ENCODE assay signal across 9 cellular contexts in genomic region chr17:54891176-54891821, GRCh38. TPM values are rescaled to one million over a fixed set of nuclear protein-coding genes. Genes with fewer than 3 reads are reported as not detected.
A peak's percentile ranks its signal among the peaks of the same experiment; 100 is the strongest.
DNase-seq lines count a peak whose midpoint lies in the region; ATAC-seq, FAIRE-seq and TF ChIP-seq lines count a peak whose summit lies in the region.
"Had no signal": no experiment of that assay in that cellular context is flagged by ENCODE, and none has a peak within 500 bp of the region (broad histone marks: within the 10 kb centered on the region; RNA-seq: fewer than 3 reads in every experiment).

No MANE protein-coding gene starts in this region.

- POLR2A ChIA-PET in AG04450 (lab: Yijun Ruan, JAX), result no interaction called here

- no peaks in the 10 kb centered on the region for H3K36me3 Mint-ChIP-seq in immature natural killer cell

- H3K27ac ChIP-seq in AG04450 (ENCODE audit: low read depth, low read length), result no peak overlapping the region
- H3K27ac ChIP-seq in VCaP, result no peak overlapping the region; the same call in 1 of the 2 replicates
- H3K27ac ChIP-seq in right cardiac atrium (ENCODE audit: low read length), result no peak overlapping the region
- H3K27ac ChIP-seq in transverse colon, result no peak overlapping the region

- DNase-seq in AG04450 (ENCODE audit: low read depth, low spot score) (peak; percentile 57), NCI-H1694 treated with DMSO at 0.1 percent for 48 hours (lab: John Stamatoyannopoulos, UW) (peak; percentile 81), right cardiac atrium (peak in 1 of 3 donors; percentile 28), transverse colon (no peak), GM12892 (ENCODE audit: insufficient read length) (no peak), immature natural killer cell (no peak)

- WGBS in right cardiac atrium, result 2% methylated on average over 1 of the region's 1 CpG
- 3% methylated on average over 1 of the region's 1 CpG; no CpG with 5 or more reads in 1 of the 2 donors for WGBS in transverse colon (ENCODE audit: low coverage in 1 of 2), 2 donors

- ATAC-seq in GM18868 (IDR thresholded peaks at IDR 0.05; ENCODE audit: unreplicated experiment) (peak; percentile 69), right cardiac atrium (peak; percentile 67 to 74)

- peaks cover 0 to 1% (median 0%) of the 10 kb centered on the region in 6 donors for H3K9me3 Mint-ChIP-seq in immature natural killer cell

- H3K4me1 Mint-ChIP-seq in immature natural killer cell, result no peaks in the 10 kb centered on the region

- in situ Hi-C loops in transverse colon (cut with MboI; ENCODE audit: low pct_ligation_motif_present in 1 of 4, low pct_unique_long_range_greater_than_20kb in 1 of 4, low sequenced_read_pairs in 3 of 4), result loop anchor here in 1 of 4 donors (25.0 kb wide), 1 partner anchor 1854 kb away; no protein-coding TSS in a partner anchor

- H3K27me3 ChIP-seq in AG04450 (ENCODE audit: control insufficient read depth, insufficient read depth, low read length), result no peaks in the 10 kb centered on the region
- H3K27me3 ChIP-seq in right cardiac atrium (ENCODE audit: control insufficient read depth, insufficient read depth), result no peaks in the 10 kb centered on the region
- H3K27me3 ChIP-seq in transverse colon, result no peaks in the 10 kb centered on the region

- no peak overlapping the region for H3K4me3 ChIP-seq in AG04450 (ENCODE audit: low read depth, low read length)
- no peak overlapping the region for H3K4me3 ChIP-seq in right cardiac atrium (ENCODE audit: low read length)
- H3K4me3 ChIP-seq in transverse colon, result no peak overlapping the region

- no peaks in the 10 kb centered on the region for H3K36me3 ChIP-seq in transverse colon

- TF ChIP-seq EP300 in transverse colon (IDR thresholded peaks at IDR 0.05; ENCODE audit: low read depth), result no peak

- peaks cover 0 to 2% (median 1%) of the 10 kb centered on the region in 3 donors for H3K27me3 Mint-ChIP-seq in immature natural killer cell (ENCODE audit: low read depth in 3 of 3)

- H3K9me3 ChIP-seq in AG04450 (ENCODE audit: control insufficient read depth, insufficient read depth, low read length) (no peaks in the 10 kb centered on the region), right cardiac atrium (ENCODE audit: control insufficient read depth, low read length) (no peaks in the 10 kb centered on the region), transverse colon (no peaks in the 10 kb centered on the region)

- CTCF ChIA-PET in AG04450 (lab: Charles Lee), result interaction anchor here (0.6 to 1.0 kb wide), 3 partner anchors 10 to 688 kb away, joined by 3 to 4 read pairs (median 4); no protein-coding TSS in a partner anchor

- H3K4me3 Mint-ChIP-seq in immature natural killer cell, result no peak overlapping the region

- H3K4me1 ChIP-seq in right cardiac atrium (ENCODE audit: control insufficient read depth, insufficient read depth, low read length), result no peaks in the 10 kb centered on the region
- H3K4me1 ChIP-seq in transverse colon, result no peaks in the 10 kb centered on the region

- intact Hi-C loops in right cardiac atrium (cut with DNase I), result no loop called here
- intact Hi-C loops in transverse colon (cut with DNase I; ENCODE audit: low total_unique reads), result no loop called here

- TF ChIP-seq POLR2A in transverse colon (IDR thresholded peaks at IDR 0.05) (no peak), GM12892 (IDR thresholded peaks at IDR 0.05; ENCODE audit: low read depth, low read length) (no peak)

- no peak overlapping the region for H3K27ac Mint-ChIP-seq in immature natural killer cell

- no peak for FAIRE-seq in GM12892 (lab: Jason Lieb, UNC)
- FAIRE-seq: colon had no signal

- TF ChIP-seq CTCF in AG04450 (IDR thresholded peaks at IDR 0.05; ENCODE audit: low read depth, low read length), result peak; percentile 56
- TF ChIP-seq CTCF in VCaP (conservative IDR thresholded peaks at IDR 0.05), result peak; percentile 71
- TF ChIP-seq CTCF in transverse colon (IDR thresholded peaks at IDR 0.05), result peak in 3 of 5 experiments; percentile 10 to 30 (median 23)

RNA-seq across cellular contexts. Expression of gene TOM1L1, which starts 9.4 kb away (rescaled TPM):
- polyA plus RNA-seq in AG04450 (2011; rRNA removed) (25.6 and 37.8 TPM in 2 replicates), right cardiac atrium (7.3 TPM), immature natural killer cell (not detected)
- 9.9 and 18.8 TPM in 2 replicates for polyA minus RNA-seq in AG04450 (2011; rRNA and poly(A)+ RNA removed)
- total RNA-seq in right cardiac atrium (10 to 100 TPM in 2 of 4 donors, 1 to 10 TPM in 2; 8.4 to 11.8 (median 10.2) TPM), transverse colon (100 to 1,000 TPM in 1 of 4 donors, 10 to 100 TPM in 2, 1 to 10 TPM in 1; 7.1 to 103 (median 55.4) TPM)
- polyA plus RNA-seq in GM12892 (2012; ENCODE audit: missing spikeins), result 6.9 TPM

Comparison
In these comparisons a context has a peak if more than half of its experiments do, and no peak if none do; other contexts are left out.
1. DNase-seq: peak in AG04450 (single experiment) and NCI-H1694 treated with DMSO at 0.1 percent for 48 hours (single experiment); none in transverse colon (single experiment), GM12892 (single experiment) and immature natural killer cell (0 of 3).
2. Peak in every context shown above with its lines, with median percentiles within 50 percentile points of each other: CTCF ChIP-seq.